1 cellular context compared by ENCODE assay signal in genomic region chr22:24833881-24834495, GRCh38.
TF ChIP-seq lines count a peak whose summit lies in the region.

No MANE protein-coding gene starts in this region.

TF ChIP-seq in H1, 55 proteins besides CTCF, POLR2A, EP300 and RAD21:
- TF ChIP-seq RBBP5 (IDR thresholded peaks at IDR 0.05; ENCODE audit: borderline replicate concordance, low read depth, low read length) (no peak), RXRA (IDR thresholded peaks at IDR 0.05; ENCODE audit: insufficient read depth, low read depth, low read length) (no peak), HDAC6 (IDR thresholded peaks at IDR 0.05; ENCODE audit: low read depth, low read length) (no peak), CHD7 (IDR thresholded peaks at IDR 0.05; ENCODE audit: insufficient replicate concordance, low read length) (no peak), TAF7 (optimal IDR thresholded peaks at IDR 0.05; ENCODE audit: borderline replicate concordance, low read depth, low read length) (no peak), TEAD4 (IDR thresholded peaks at IDR 0.05; ENCODE audit: low read depth, low read length) (no peak), CBX5 (IDR thresholded peaks at IDR 0.05; ENCODE audit: low read depth, low read length) (no peak), RFX5 (IDR thresholded peaks at IDR 0.05; ENCODE audit: borderline replicate concordance, low read depth, low read length) (no peak)
